ENCODE assay signal across 29 cellular contexts in the genomic region with DNA sequence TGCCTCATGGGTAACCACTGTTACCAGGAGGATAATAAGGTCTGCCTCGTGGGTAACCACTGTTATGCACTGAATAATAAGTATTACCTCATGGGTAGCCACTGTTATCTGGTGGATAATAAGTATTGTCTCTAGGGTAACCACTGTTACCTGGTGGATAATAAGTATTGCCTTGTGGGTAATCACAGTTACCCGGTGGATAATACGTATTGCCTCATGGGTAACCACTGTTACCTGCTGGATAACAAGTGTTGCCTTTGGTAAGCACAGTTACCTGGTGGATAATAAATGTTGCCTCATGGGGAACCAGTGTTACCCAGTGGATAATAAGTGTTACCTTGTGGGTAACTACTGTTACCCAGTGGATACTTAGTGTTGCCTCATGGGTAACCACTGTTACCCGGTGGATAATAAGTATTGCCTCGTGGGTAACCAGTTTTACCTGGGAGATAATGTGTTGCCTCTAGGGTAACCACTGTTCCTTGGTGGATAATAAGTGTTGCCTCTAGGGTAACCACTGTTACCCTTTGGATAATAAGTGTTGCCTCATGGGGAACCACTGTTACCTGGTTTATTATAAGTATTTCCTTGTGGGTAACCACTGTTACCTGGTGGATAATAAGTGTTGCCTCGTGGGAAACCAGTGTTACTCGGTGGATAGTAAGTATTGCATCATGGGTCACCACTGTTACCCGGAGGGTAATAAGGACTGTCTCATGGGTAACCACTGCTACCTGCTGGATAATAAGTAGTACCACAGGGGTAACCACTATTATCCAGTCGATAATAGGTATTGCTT. TPM values are rescaled to one million over a fixed set of nuclear protein-coding genes. Genes with fewer than 3 reads are reported as not detected.
DNase-seq lines count a peak whose midpoint lies in the region; ATAC-seq and TF ChIP-seq lines count a peak whose summit lies in the region.
"Had no signal": no experiment of that assay in that cellular context is flagged by ENCODE, and none has a peak within 500 bp of the region (broad histone marks: within the 10 kb centered on the region; RNA-seq: fewer than 3 reads in every experiment).

No MANE protein-coding gene starts in this region.

- peaks cover 0 to 6% of the 10 kb centered on the region in 2 donors for H3K9me3 ChIP-seq in breast epithelium
- peaks cover 5% of the 10 kb centered on the region for H3K9me3 ChIP-seq in vagina
- H3K9me3 ChIP-seq: stomach, upper lobe of left lung had no signal

- no peaks in the 10 kb centered on the region for H3K4me1 Mint-ChIP-seq in MCF 10A (ENCODE audit: insufficient read depth, unreplicated experiment)
- no peaks in the 10 kb centered on the region for H3K4me1 Mint-ChIP-seq in progenitor cell of endocrine pancreas (ENCODE audit: low read depth)
- H3K4me1 Mint-ChIP-seq: activated naive CD4-positive, alpha-beta T cell treated with anti-CD3 and anti-CD28 coated beads, Interleukin-2, amount 10 ng/mL, durations not matched to agents 7 days and 5 days; GM23338; nephron had no signal

- intact Hi-C loops in MCF 10A (cut with micrococcal nuclease) (loop anchor here (1.0 to 5.0 kb wide), 2 partner anchors 266 to 324 kb away; no protein-coding TSS in a partner anchor), breast epithelium (cut with DNase I; ENCODE audit: low total_unique reads) (no loop called here), vagina (cut with DNase I) (no loop called here)

- H3K4me1 ChIP-seq in breast epithelium (no peaks in the 10 kb centered on the region), vagina (no peaks in the 10 kb centered on the region)
- H3K4me1 ChIP-seq: stomach, upper lobe of left lung had no signal

- POLR2A ChIA-PET in MCF 10A (lab: Yijun Ruan, JAX) = no interaction called here

- no peaks in the 10 kb centered on the region for H3K9me3 Mint-ChIP-seq in MCF 10A (ENCODE audit: unreplicated experiment)
- H3K9me3 Mint-ChIP-seq in progenitor cell of endocrine pancreas (ENCODE audit: low read depth) = peaks cover 21% of the 10 kb centered on the region

- no peak for TF ChIP-seq CTCF in MCF 10A (IDR thresholded peaks at IDR 0.05; ENCODE audit: unreplicated experiment)
- TF ChIP-seq CTCF in breast epithelium (IDR thresholded peaks at IDR 0.05) = no peak
- no peak for TF ChIP-seq CTCF in vagina (IDR thresholded peaks at IDR 0.05)
- no peak for TF ChIP-seq CTCF in progenitor cell of endocrine pancreas (IDR thresholded peaks at IDR 0.05; ENCODE audit: unreplicated experiment)

- no peaks in the 10 kb centered on the region for H3K27me3 ChIP-seq in breast epithelium
- no peaks in the 10 kb centered on the region for H3K27me3 ChIP-seq in vagina
- H3K27me3 ChIP-seq: stomach, upper lobe of left lung had no signal

- ATAC-seq in GM21529 (IDR thresholded peaks at IDR 0.05; ENCODE audit: unreplicated experiment) = no peak
- ATAC-seq: activated CD4-positive, CD25-positive, alpha-beta regulatory T cell treated with anti-CD3 and anti-CD28 coated beads, Interleukin-2, amount 50 U/mL, for 24 hours; GM23338 had no signal

- H3K4me3 ChIP-seq in breast epithelium (no peak overlapping the region), vagina (no peak overlapping the region)
- H3K4me3 ChIP-seq: GM23338, skin epidermis, stomach, upper lobe of left lung had no signal

- H3K27ac Mint-ChIP-seq in MCF 10A (ENCODE audit: low read depth, unreplicated experiment) (no peak overlapping the region), progenitor cell of endocrine pancreas (no peak overlapping the region)
- H3K27ac Mint-ChIP-seq: activated naive CD4-positive, alpha-beta T cell treated with anti-CD3 and anti-CD28 coated beads, Interleukin-2, amount 10 ng/mL, durations not matched to agents 7 days and 5 days; GM23338; nephron had no signal

- TF ChIP-seq POLR2A in breast epithelium (IDR thresholded peaks at IDR 0.05) (no peak), vagina (IDR thresholded peaks at IDR 0.05) (no peak)

- CTCF ChIA-PET in MCF 10A (lab: Yijun Ruan, JAX) = no interaction called here

- peak; percentile 27 for DNase-seq in MCF 10A (ENCODE audit: unreplicated experiment)
- no peak for DNase-seq in breast epithelium (ENCODE audit: low spot score in 2 of 2)
- peak; percentile 7 for DNase-seq in RPMI7951 (ENCODE audit: low read depth)
- peak; percentile 7 for DNase-seq in iris pigment epithelial cell (ENCODE audit: low read depth)
- peak; percentile 12 to 40 for DNase-seq in vagina (ENCODE audit: extremely low spot score in 2 of 2)
- no peak for DNase-seq in NOMO-1 treated with dmso at 0.1 percent for 144 hours (lab: John Stamatoyannopoulos, UW; ENCODE audit: unreplicated experiment)
- no peak for DNase-seq in progenitor cell of endocrine pancreas (ENCODE audit: low spot score, unreplicated experiment)
- DNase-seq: 8988T; activated naive CD4-positive, alpha-beta T cell treated with anti-CD3 and anti-CD28 coated beads, Interleukin-2, amount 10 ng/mL, durations not matched to agents 7 days and 5 days; activated T-cell treated with anti-CD3 and anti-CD28 coated beads, Interleukin-2, amount 50 U/mL, for 48 hours; Calu3; cortex of kidney; GF-D8; NCI-H1694 treated with DMSO at 0.1 percent for 48 hours; NCI-H2227 treated with DMSO at 0.1 percent for 48 hours; stimulated activated CD4-positive, alpha-beta T cell treated with anti-CD3 and anti-CD28 coated beads, Interleukin-4, amount 100 ng/mL, for 1 hour; stomach; T1000; upper lobe of left lung had no signal

- H3K36me3 ChIP-seq in breast epithelium (no peaks in the 10 kb centered on the region), vagina (no peaks in the 10 kb centered on the region)
- H3K36me3 ChIP-seq: stomach, upper lobe of left lung had no signal

- H3K36me3 Mint-ChIP-seq in MCF 10A (ENCODE audit: insufficient read depth, unreplicated experiment) = peaks cover 5% of the 10 kb centered on the region
- H3K36me3 Mint-ChIP-seq in progenitor cell of endocrine pancreas (ENCODE audit: insufficient read depth) = no peaks in the 10 kb centered on the region
- H3K36me3 Mint-ChIP-seq: activated naive CD4-positive, alpha-beta T cell treated with anti-CD3 and anti-CD28 coated beads, Interleukin-2, amount 10 ng/mL, durations not matched to agents 7 days and 5 days had no signal

- H3K4me3 Mint-ChIP-seq in MCF 10A (ENCODE audit: unreplicated experiment) (no peak overlapping the region), progenitor cell of endocrine pancreas (ENCODE audit: low read depth) (no peak overlapping the region)
- H3K4me3 Mint-ChIP-seq: activated naive CD4-positive, alpha-beta T cell treated with anti-CD3 and anti-CD28 coated beads, Interleukin-2, amount 10 ng/mL, durations not matched to agents 7 days and 5 days; GM23338; nephron had no signal

- BruUV-seq in MCF 10A (replicated peaks; lab: Mats Ljungman, UMichigan) = no TSS peak

- H3K27me3 Mint-ChIP-seq in MCF 10A (ENCODE audit: insufficient read depth, unreplicated experiment) (no peaks in the 10 kb centered on the region), progenitor cell of endocrine pancreas (no peaks in the 10 kb centered on the region)
- H3K27me3 Mint-ChIP-seq: activated naive CD4-positive, alpha-beta T cell treated with anti-CD3 and anti-CD28 coated beads, Interleukin-2, amount 10 ng/mL, durations not matched to agents 7 days and 5 days had no signal

- H3K27ac ChIP-seq in breast epithelium = no peak overlapping the region
- no peak overlapping the region for H3K27ac ChIP-seq in vagina
- H3K27ac ChIP-seq: RWPE1, skin epidermis, stomach, upper lobe of left lung had no signal

RNA-seq across cellular contexts. Expression of gene NXPE4, which starts 10.6 kb away (rescaled TPM):
- total RNA-seq in MCF 10A (2022) = not detected in 2 replicates
- total RNA-seq in breast epithelium = under 1 TPM in 2 of 3 donors, not detected in 1; 0.29 to 0.66 TPM
- total RNA-seq in RPMI7951 (2014; rRNA removed; shearing (Covaris generic)) = not detected in 2 replicates
- total RNA-seq in vagina = not detected
- total RNA-seq in progenitor cell of endocrine pancreas = not detected in 2 replicates
- total RNA-seq: astrocyte, Calu3, frontal cortex, GM23338, HT-29, posterior vena cava had no signal

RNA-seq across cellular contexts. Expression of gene NXPE1, which starts 46.5 kb away (rescaled TPM):
- total RNA-seq in MCF 10A (2022) (not detected in 2 replicates), breast epithelium (1 to 10 TPM in 1 of 3 donors, not detected in 2; 1.3 TPM), vagina (not detected), progenitor cell of endocrine pancreas (not detected in 2 replicates)
- not detected in 2 replicates for total RNA-seq in RPMI7951 (2014; rRNA removed; shearing (Covaris generic))
- total RNA-seq: astrocyte, Calu3, frontal cortex, GM23338, HT-29, posterior vena cava, upper lobe of left lung had no signal

Comparison
In these comparisons a context has a peak if more than half of its experiments do, and no peak if none do; other contexts are left out.
1. DNase-seq: peak in MCF 10A (single experiment), RPMI7951 (single experiment), iris pigment epithelial cell (single experiment) and vagina (2 of 2); none in breast epithelium (0 of 2), NOMO-1 treated with dmso at 0.1 percent for 144 hours (single experiment) and progenitor cell of endocrine pancreas (single experiment).